2 cellular contexts compared by ENCODE assay signal in the genomic region with DNA sequence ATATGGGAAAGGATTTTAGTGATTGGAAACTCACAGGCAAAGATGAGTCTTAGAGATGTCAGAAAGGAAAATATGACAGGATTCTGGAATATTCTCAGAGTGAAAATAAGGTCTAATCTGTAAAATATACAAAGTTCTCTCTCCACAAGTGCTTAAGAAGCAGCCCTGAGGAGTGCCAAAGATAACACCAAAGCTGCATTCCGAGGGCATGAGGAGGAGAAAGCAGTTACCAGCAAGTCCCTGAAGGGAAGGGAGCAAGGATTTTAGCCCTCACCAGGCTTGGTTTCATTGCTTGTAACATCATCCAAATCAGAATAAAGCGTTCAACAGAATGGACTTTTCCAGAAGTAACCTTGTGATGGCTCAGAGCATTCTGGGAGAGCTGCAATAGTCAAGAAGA.
TF ChIP-seq lines count a peak whose summit lies in the region.

No MANE protein-coding gene starts in this region.

TF ChIP-seq in SK-N-SH treated with all-trans-retinoic acid at 6 μM for 48 hours, 23 proteins besides CTCF, POLR2A, EP300 and RAD21:
- TF ChIP-seq TOX (CRISPR knock-in tag; IDR thresholded peaks at IDR 0.05; ENCODE audit: borderline replicate concordance), result no peak
- TF ChIP-seq ISL1 (CRISPR knock-in tag; IDR thresholded peaks at IDR 0.05), result 0 out of 2 replicates have a peak, but pooled peaks have one; percentile 9
- TF ChIP-seq ZNF70 (CRISPR knock-in tag; IDR thresholded peaks at IDR 0.05), result no peak
- no peak for TF ChIP-seq GLIS3 (CRISPR knock-in tag; IDR thresholded peaks at IDR 0.05)

TF ChIP-seq in SK-N-SH, 30 proteins besides CTCF, POLR2A, EP300 and RAD21:
- TF ChIP-seq, protein P1, sequence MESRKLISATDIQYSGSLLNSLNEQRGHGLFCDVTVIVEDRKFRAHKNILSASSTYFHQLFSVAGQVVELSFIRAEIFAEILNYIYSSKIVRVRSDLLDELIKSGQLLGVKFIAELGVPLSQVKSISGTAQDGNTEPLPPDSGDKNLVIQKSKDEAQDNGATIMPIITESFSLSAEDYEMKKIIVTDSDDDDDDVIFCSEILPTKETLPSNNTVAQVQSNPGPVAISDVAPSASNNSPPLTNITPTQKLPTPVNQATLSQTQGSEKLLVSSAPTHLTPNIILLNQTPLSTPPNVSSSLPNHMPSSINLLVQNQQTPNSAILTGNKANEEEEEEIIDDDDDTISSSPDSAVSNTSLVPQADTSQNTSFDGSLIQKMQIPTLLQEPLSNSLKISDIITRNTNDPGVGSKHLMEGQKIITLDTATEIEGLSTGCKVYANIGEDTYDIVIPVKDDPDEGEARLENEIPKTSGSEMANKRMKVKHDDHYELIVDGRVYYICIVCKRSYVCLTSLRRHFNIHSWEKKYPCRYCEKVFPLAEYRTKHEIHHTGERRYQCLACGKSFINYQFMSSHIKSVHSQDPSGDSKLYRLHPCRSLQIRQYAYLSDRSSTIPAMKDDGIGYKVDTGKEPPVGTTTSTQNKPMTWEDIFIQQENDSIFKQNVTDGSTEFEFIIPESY (IDR thresholded peaks at IDR 0.05; ENCODE audit: borderline replicate concordance, low read depth), result no peak
- TF ChIP-seq NRF1 (IDR thresholded peaks at IDR 0.05; ENCODE audit: low read depth, low read length) (no peak), JUND (IDR thresholded peaks at IDR 0.05) (no peak), RXRA (IDR thresholded peaks at IDR 0.05; ENCODE audit: borderline replicate concordance, low read depth) (no peak), SIN3A (IDR thresholded peaks at IDR 0.05; ENCODE audit: borderline replicate concordance, low read depth, low read length) (no peak), FOXJ3 (CRISPR knock-in tag; IDR thresholded peaks at IDR 0.05) (no peak)
- TF ChIP-seq, protein P2, sequence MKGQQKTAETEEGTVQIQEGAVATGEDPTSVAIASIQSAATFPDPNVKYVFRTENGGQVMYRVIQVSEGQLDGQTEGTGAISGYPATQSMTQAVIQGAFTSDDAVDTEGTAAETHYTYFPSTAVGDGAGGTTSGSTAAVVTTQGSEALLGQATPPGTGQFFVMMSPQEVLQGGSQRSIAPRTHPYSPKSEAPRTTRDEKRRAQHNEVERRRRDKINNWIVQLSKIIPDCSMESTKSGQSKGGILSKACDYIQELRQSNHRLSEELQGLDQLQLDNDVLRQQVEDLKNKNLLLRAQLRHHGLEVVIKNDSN (IDR thresholded peaks at IDR 0.05; ENCODE audit: borderline replicate concordance, low read depth), result no peak
- TF ChIP-seq, protein P3, sequence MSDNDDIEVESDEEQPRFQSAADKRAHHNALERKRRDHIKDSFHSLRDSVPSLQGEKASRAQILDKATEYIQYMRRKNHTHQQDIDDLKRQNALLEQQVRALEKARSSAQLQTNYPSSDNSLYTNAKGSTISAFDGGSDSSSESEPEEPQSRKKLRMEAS (IDR thresholded peaks at IDR 0.05; ENCODE audit: low read depth), result no peak
- TF ChIP-seq, protein P4, sequence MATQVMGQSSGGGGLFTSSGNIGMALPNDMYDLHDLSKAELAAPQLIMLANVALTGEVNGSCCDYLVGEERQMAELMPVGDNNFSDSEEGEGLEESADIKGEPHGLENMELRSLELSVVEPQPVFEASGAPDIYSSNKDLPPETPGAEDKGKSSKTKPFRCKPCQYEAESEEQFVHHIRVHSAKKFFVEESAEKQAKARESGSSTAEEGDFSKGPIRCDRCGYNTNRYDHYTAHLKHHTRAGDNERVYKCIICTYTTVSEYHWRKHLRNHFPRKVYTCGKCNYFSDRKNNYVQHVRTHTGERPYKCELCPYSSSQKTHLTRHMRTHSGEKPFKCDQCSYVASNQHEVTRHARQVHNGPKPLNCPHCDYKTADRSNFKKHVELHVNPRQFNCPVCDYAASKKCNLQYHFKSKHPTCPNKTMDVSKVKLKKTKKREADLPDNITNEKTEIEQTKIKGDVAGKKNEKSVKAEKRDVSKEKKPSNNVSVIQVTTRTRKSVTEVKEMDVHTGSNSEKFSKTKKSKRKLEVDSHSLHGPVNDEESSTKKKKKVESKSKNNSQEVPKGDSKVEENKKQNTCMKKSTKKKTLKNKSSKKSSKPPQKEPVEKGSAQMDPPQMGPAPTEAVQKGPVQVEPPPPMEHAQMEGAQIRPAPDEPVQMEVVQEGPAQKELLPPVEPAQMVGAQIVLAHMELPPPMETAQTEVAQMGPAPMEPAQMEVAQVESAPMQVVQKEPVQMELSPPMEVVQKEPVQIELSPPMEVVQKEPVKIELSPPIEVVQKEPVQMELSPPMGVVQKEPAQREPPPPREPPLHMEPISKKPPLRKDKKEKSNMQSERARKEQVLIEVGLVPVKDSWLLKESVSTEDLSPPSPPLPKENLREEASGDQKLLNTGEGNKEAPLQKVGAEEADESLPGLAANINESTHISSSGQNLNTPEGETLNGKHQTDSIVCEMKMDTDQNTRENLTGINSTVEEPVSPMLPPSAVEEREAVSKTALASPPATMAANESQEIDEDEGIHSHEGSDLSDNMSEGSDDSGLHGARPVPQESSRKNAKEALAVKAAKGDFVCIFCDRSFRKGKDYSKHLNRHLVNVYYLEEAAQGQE (IDR thresholded peaks at IDR 0.05; ENCODE audit: low read depth, low read length), result no peak
- TF ChIP-seq, protein P5, sequence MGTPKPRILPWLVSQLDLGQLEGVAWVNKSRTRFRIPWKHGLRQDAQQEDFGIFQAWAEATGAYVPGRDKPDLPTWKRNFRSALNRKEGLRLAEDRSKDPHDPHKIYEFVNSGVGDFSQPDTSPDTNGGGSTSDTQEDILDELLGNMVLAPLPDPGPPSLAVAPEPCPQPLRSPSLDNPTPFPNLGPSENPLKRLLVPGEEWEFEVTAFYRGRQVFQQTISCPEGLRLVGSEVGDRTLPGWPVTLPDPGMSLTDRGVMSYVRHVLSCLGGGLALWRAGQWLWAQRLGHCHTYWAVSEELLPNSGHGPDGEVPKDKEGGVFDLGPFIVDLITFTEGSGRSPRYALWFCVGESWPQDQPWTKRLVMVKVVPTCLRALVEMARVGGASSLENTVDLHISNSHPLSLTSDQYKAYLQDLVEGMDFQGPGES (IDR thresholded peaks at IDR 0.05; ENCODE audit: low read depth, low read length), result no peak
